In genomic region chr11:57277845-57278720, GRCh38 we compare ENCODE assay signal across 8 cellular contexts. TPM values are rescaled to one million over a fixed set of nuclear protein-coding genes. Genes with fewer than 3 reads are reported as not detected.
DNase-seq lines count a peak whose midpoint lies in the region; ATAC-seq and TF ChIP-seq lines count a peak whose summit lies in the region.

No MANE protein-coding gene starts in this region.

- H3K4me3 ChIP-seq in osteoblast (ENCODE audit: insufficient read depth, low read length) (peak overlapping the region; percentile 58), vagina (no peak overlapping the region)

- no peaks in the 10 kb centered on the region for H4K20me1 ChIP-seq in osteoblast (ENCODE audit: insufficient read depth, low read length)

- H2AFZ ChIP-seq in osteoblast (ENCODE audit: low read length), result peak overlapping the region; percentile 82

- peak; percentile 87 for DNase-seq in AG20443 (ENCODE audit: low spot score)
- peak; percentile 51 for DNase-seq in NCI-H345 treated with DMSO at 0.1 percent for 48 hours (lab: John Stamatoyannopoulos, UW; ENCODE audit: unreplicated experiment)
- peak; percentile 3 for DNase-seq in activated T-cell treated with anti-CD3 and anti-CD28 coated beads for 24 hours (ENCODE audit: low read depth)
- peak in 1 of 2 donors; percentile 82 for DNase-seq in foreskin keratinocyte
- peak; percentile 51 for DNase-seq in osteoblast (ENCODE audit: insufficient read length, low spot score, missing footprints)
- peak in 1 of 2 donors; percentile 89 for DNase-seq in vagina (ENCODE audit: extremely low spot score in 2 of 2)

- ATAC-seq in GM18508 (IDR thresholded peaks at IDR 0.05; ENCODE audit: insufficient read depth, unreplicated experiment), result peak; percentile 55
- peak; percentile 79 for ATAC-seq in HG03159 (IDR thresholded peaks at IDR 0.05; ENCODE audit: unreplicated experiment)
- peak; percentile 79 for ATAC-seq in foreskin keratinocyte

- H3K79me2 ChIP-seq in osteoblast (ENCODE audit: insufficient read depth, low read length), result no peaks in the 10 kb centered on the region

- no peak for TF ChIP-seq POLR2A in vagina (IDR thresholded peaks at IDR 0.05)

- TF ChIP-seq CTCF in foreskin keratinocyte (conservative IDR thresholded peaks at IDR 0.05), result peak; percentile 87
- peak; percentile 93 for TF ChIP-seq CTCF in osteoblast (IDR thresholded peaks at IDR 0.05; ENCODE audit: extremely low read depth, low read depth, low read length)
- peak; percentile 42 to 79 (median 71) for TF ChIP-seq CTCF in vagina (IDR thresholded peaks at IDR 0.05)

- H3K4me1 ChIP-seq in foreskin keratinocyte (peaks cover 43% of the 10 kb centered on the region), osteoblast (ENCODE audit: insufficient read depth, low read length) (peaks cover 47% of the 10 kb centered on the region), vagina (peaks cover 25% of the 10 kb centered on the region)

- intact Hi-C loops in vagina (cut with DNase I), result no loop called here

- no peaks in the 10 kb centered on the region for H3K36me3 ChIP-seq in osteoblast (ENCODE audit: insufficient read depth, low read length)
- no peaks in the 10 kb centered on the region for H3K36me3 ChIP-seq in vagina

- H3K9me3 ChIP-seq in osteoblast (ENCODE audit: low read depth, low read length) (peaks cover 4% of the 10 kb centered on the region), vagina (peaks cover 7% of the 10 kb centered on the region)

- H3K4me2 ChIP-seq in osteoblast (ENCODE audit: insufficient read depth, low read length), result peak overlapping the region; percentile 85

- H3K27me3 ChIP-seq in foreskin keratinocyte (no peaks in the 10 kb centered on the region), osteoblast (ENCODE audit: insufficient read depth, low read length) (no peaks in the 10 kb centered on the region), vagina (no peaks in the 10 kb centered on the region)

- H3K27ac ChIP-seq in foreskin keratinocyte (peak overlapping the region; percentile 78), osteoblast (ENCODE audit: low read depth, low read length) (peak overlapping the region; percentile 84), vagina (peak overlapping the region; percentile 32)

RNA-seq across cellular contexts. Expression of gene APLNR, which starts 41.0 kb away (rescaled TPM):
- total RNA-seq in foreskin keratinocyte (not detected in 2 replicates), osteoblast (not detected in 2 replicates), vagina (2.9 TPM)
- polyA plus RNA-seq in foreskin keratinocyte, result not detected in 2 replicates

RNA-seq across cellular contexts. Expression of gene TNKS1BP1, which starts 46.7 kb away (rescaled TPM):
- total RNA-seq in foreskin keratinocyte, result 136 and 146 TPM in 2 replicates
- polyA plus RNA-seq in foreskin keratinocyte, result 135 and 154 TPM in 2 replicates
- 71.6 and 74.6 TPM in 2 replicates for total RNA-seq in osteoblast
- total RNA-seq in vagina, result 159 TPM

RNA-seq across cellular contexts. Expression of gene SSRP1, which starts 57.6 kb away (rescaled TPM):
- total RNA-seq in foreskin keratinocyte (188 and 227 TPM in 2 replicates), osteoblast (55.4 and 58.0 TPM in 2 replicates), vagina (85.4 TPM)
- polyA plus RNA-seq in foreskin keratinocyte, result 133 and 163 TPM in 2 replicates

Comparison
In these comparisons a context has a peak if more than half of its experiments do, and no peak if none do; other contexts are left out.
1. H3K27ac ChIP-seq: peak in every context shown above with its lines; median percentile 84 in osteoblast; 78 in foreskin keratinocyte; 32 in vagina.